Comparison of ENCODE assay signal across 1 cellular context in the genomic region with DNA sequence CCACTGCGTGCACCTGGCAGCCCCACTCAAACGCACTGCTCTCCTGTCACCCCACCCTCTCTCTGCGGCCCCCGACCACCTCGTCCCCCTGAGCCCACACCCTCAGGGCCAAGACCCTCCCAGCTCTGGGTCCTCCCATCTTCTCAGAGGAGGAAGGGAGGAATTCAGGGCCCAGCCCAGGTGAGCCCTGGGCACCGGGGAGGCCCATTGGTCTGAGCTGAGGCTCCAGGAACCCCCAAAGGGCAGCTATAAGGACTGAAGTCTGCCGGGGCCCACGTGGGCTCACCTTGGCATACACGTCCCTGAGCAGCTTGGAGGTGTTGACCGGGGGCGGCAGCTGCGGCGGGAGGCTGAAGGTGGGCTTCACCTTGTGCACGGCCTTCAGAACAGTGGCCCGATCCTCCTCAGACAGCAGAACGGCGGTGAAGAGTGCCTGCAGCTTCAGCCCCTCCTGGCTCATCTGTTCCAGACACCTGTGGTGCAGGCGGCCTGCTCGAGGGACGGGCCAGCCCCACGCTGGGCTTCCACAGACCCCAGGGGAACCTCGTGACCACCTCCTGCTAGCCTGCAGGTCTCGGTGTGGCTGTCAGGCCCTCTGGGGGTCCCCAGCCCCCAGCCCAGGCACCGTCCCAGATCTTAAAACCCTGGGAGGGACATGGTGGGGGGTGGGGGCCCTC.
TF ChIP-seq lines count a peak whose summit lies in the region.

No MANE protein-coding gene starts in this region.

TF ChIP-seq in Ishikawa, 13 proteins besides CTCF, POLR2A, EP300 and RAD21:
- TF ChIP-seq EGR1 (IDR thresholded peaks at IDR 0.05) (no peak), ZBTB7A (IDR thresholded peaks at IDR 0.05; ENCODE audit: low read depth) (peak; percentile 63)
TF ChIP-seq in Ishikawa: peak in this region for 1.
